ENCODE assay signal across 20 cellular contexts in the genomic region with DNA sequence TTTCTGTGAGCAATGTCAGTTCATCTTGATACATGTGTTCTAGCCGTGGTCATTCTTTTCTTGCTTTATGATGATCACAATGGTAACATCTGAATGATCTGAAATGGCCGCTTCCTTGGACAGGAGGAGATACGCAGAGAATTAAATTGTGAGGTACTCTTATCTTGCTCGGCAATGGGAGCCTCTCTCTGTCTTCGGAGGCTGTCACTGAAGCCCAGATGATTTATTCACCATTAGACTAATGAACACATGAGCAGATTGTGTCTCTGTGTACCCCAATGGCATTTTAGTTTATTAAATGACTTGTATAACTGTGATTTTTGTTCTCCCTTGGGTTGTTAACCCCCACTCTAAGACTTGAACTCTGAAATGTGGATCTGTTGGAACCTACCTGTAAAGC.
"Had no signal": no experiment of that assay in that cellular context is flagged by ENCODE, and none has a peak within 500 bp of the region (broad histone marks: within the 10 kb centered on the region; RNA-seq: fewer than 3 reads in every experiment).

No MANE protein-coding gene starts in this region.

- H3K9me3 ChIP-seq: esophagus muscularis mucosa, gastrocnemius medialis, psoas muscle, tibial artery, upper lobe of left lung, vagina had no signal

- H3K27me3 ChIP-seq: esophagus muscularis mucosa, gastrocnemius medialis, spleen, tibial artery, upper lobe of left lung, vagina had no signal

- H3K4me3 ChIP-seq: esophagus muscularis mucosa, gastrocnemius medialis, psoas muscle, spleen, tibial artery, upper lobe of left lung, vagina had no signal

- H3K4me1 ChIP-seq: tibial artery, upper lobe of left lung had no signal

- H3K9ac ChIP-seq: parathyroid adenoma had no signal

- H3K27ac ChIP-seq: epithelial cell of prostate, esophagus muscularis mucosa, gastrocnemius medialis, parathyroid adenoma, psoas muscle, spleen, tibial artery, upper lobe of left lung, vagina had no signal

- DNase-seq: effector memory CD8-positive, alpha-beta T cell; gastrocnemius medialis; glutamatergic neuron; immature natural killer cell; left ventricle myocardium superior; mesendoderm; naive B cell; occipital lobe; psoas muscle; retina; spleen; stimulated activated CD4-positive, alpha-beta T cell treated with anti-CD3 and anti-CD28 coated beads, Interleukin-15, amount 100 ng/mL, for 24 hours; stimulated activated CD4-positive, alpha-beta T cell treated with anti-CD3 and anti-CD28 coated beads, Interleukin-1b, Interleukin-23, amount 100 ng/mL, for 48 hours; stimulated activated CD4-positive, alpha-beta T cell treated with anti-CD3 and anti-CD28 coated beads, Interleukin-4, amount 100 ng/mL, for 24 hours; tibial artery; upper lobe of left lung had no signal
